In genomic region chr18:9902287-9902686, GRCh38 we compare ENCODE assay signal across 3 cellular contexts. TPM values are rescaled to one million over a fixed set of nuclear protein-coding genes. Genes with fewer than 3 reads are reported as not detected.
"Had no signal": no experiment of that assay in that cellular context is flagged by ENCODE, and none has a peak within 500 bp of the region (broad histone marks: within the 10 kb centered on the region; RNA-seq: fewer than 3 reads in every experiment).

No MANE protein-coding gene starts in this region.

RNA-seq across cellular contexts. Expression of gene TXNDC2, which starts 16.5 kb away (rescaled TPM):
- total RNA-seq: OCI-LY7; T-helper 1 cell treated with Interleukin-12 subunit alpha and Interleukin-12 subunit beta and Interleukin-4 antibody, amounts not matched to agents 30 ng/mL and 1 ng/mL, for 36 hours had no signal
- polyA plus RNA-seq: IgD-negative memory B cell had no signal
